Comparison of ENCODE assay signal across 12 cellular contexts in the genomic region with DNA sequence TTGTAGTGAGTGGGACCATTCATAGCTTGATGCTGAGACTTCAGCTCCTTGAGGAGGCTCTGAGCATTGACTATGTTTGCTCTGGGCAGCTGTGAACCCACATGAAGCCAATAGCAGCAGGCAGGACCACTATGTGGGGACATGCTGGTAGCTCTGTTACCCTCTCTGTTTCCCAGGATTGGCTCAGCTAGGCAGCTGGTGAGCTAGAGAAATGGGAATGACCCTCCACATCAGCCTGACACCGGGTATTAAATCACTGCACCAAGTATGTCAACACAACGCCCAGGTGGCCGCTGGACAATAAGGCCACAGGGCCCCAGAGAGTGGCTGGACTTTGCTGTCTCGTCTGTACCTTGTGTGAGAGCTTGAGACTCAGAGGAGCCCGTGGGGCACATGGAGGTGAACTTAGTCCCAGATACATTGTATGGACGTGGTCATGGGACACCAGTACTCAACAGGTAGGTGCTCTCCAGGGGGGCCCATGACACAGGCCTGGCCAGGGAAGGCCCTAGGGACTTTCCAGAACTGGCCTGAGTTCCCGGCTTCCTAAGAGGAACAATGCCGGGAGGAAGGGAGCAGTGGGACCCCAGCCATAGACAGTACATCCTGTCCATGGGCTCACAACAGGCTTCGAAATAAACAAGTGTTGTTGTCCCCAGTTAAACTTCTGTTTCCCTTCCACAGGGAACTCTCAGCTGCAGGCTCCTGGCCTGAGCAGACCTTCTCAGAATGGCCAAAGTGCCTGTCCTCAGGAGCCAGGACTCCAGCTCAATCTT. TPM values are rescaled to one million over a fixed set of nuclear protein-coding genes. Genes with fewer than 3 reads are reported as not detected.
DNase-seq lines count a peak whose midpoint lies in the region; ATAC-seq and TF ChIP-seq lines count a peak whose summit lies in the region.
"Had no signal": no experiment of that assay in that cellular context is flagged by ENCODE, and none has a peak within 500 bp of the region (broad histone marks: within the 10 kb centered on the region; RNA-seq: fewer than 3 reads in every experiment).

No MANE protein-coding gene starts in this region.

- H3K9me3 Mint-ChIP-seq in natural killer cell treated with Interleukin-12 subunit alpha and Interleukin-12 subunit beta and Interleukin-15 and Interleukin-18, amount 100 ng/mL, for 72 hours, result no peaks in the 10 kb centered on the region
- no peaks in the 10 kb centered on the region for H3K9me3 Mint-ChIP-seq in natural killer cell
- no peaks in the 10 kb centered on the region for H3K9me3 Mint-ChIP-seq in nephron progenitor cell
- H3K9me3 Mint-ChIP-seq: activated naive CD8-positive, alpha-beta T cell treated with anti-CD3 and anti-CD28 coated beads, Interleukin-2, amount 50 U/mL, for 24 hours; naive thymus-derived CD8-positive, alpha-beta T cell; stimulated activated naive CD8-positive, alpha-beta T cell treated with anti-CD3 and anti-CD28 coated beads, Interleukin-15, Interleukin-2, amounts not matched to agents 100 ng/mL and 50 ng/mL, for 24 hours had no signal

- TF ChIP-seq CTCF in natural killer cell (IDR thresholded peaks at IDR 0.05) (no peak), prostate gland (IDR thresholded peaks at IDR 0.05) (no peak), nephron progenitor cell (IDR thresholded peaks at IDR 0.05) (no peak), PC-9 (conservative IDR thresholded peaks at IDR 0.05) (no peak)

- H3K9me3 ChIP-seq in prostate gland, result no peaks in the 10 kb centered on the region
- H3K9me3 ChIP-seq in PC-9 (ENCODE audit: insufficient read depth, low read depth), result no peaks in the 10 kb centered on the region

- intact Hi-C loops in natural killer cell (cut with micrococcal nuclease), result no loop called here
- intact Hi-C loops in prostate gland (cut with DNase I), result no loop called here
- intact Hi-C loops in PC-9 (cut with micrococcal nuclease; ENCODE audit: unreplicated experiment), result loop anchor here (5.0 kb wide), 1 partner anchor 118 kb away; no protein-coding TSS in a partner anchor

- no peaks in the 10 kb centered on the region for H3K36me3 Mint-ChIP-seq in natural killer cell treated with Interleukin-12 subunit alpha and Interleukin-12 subunit beta and Interleukin-15 and Interleukin-18, amount 100 ng/mL, for 72 hours
- H3K36me3 Mint-ChIP-seq in natural killer cell (peaks cover 5% of the 10 kb centered on the region), nephron progenitor cell (ENCODE audit: low read depth) (no peaks in the 10 kb centered on the region)

- H4K20me1 ChIP-seq in PC-9 (ENCODE audit: insufficient read depth), result no peaks in the 10 kb centered on the region

- no peaks in the 10 kb centered on the region for H3K36me3 ChIP-seq in prostate gland
- no peaks in the 10 kb centered on the region for H3K36me3 ChIP-seq in PC-9 (ENCODE audit: low read depth)

- no peak overlapping the region for H3K4me2 ChIP-seq in PC-9

- ATAC-seq in natural killer cell treated with Interleukin-12 subunit alpha and Interleukin-12 subunit beta and Interleukin-15 and Interleukin-18, amount 100 ng/mL, for 72 hours, result no peak
- ATAC-seq in natural killer cell, result no peak
- no peak for ATAC-seq in HG03432 (IDR thresholded peaks at IDR 0.05; ENCODE audit: unreplicated experiment)
- ATAC-seq: activated naive CD8-positive, alpha-beta T cell treated with anti-CD3 and anti-CD28 coated beads, Interleukin-2, amount 50 U/mL, for 24 hours; naive thymus-derived CD8-positive, alpha-beta T cell had no signal

- no peak overlapping the region for H3K4me3 Mint-ChIP-seq in natural killer cell treated with Interleukin-12 subunit alpha and Interleukin-12 subunit beta and Interleukin-15 and Interleukin-18, amount 100 ng/mL, for 72 hours
- H3K4me3 Mint-ChIP-seq in natural killer cell (no peak overlapping the region), nephron progenitor cell (no peak overlapping the region)
- H3K4me3 Mint-ChIP-seq: activated naive CD8-positive, alpha-beta T cell treated with anti-CD3 and anti-CD28 coated beads, Interleukin-2, amount 50 U/mL, for 24 hours; naive thymus-derived CD8-positive, alpha-beta T cell; stimulated activated naive CD8-positive, alpha-beta T cell treated with anti-CD3 and anti-CD28 coated beads, Interleukin-15, Interleukin-2, amounts not matched to agents 100 ng/mL and 50 ng/mL, for 24 hours had no signal

- no TSS peak for BruUV-seq in PC-9 (replicated peaks; lab: Mats Ljungman, UMichigan)

- POLR2A ChIA-PET in PC-9 (lab: Charles Lee; ENCODE audit: unreplicated experiment), result no interaction called here

- H3K4me3 ChIP-seq in prostate gland (no peak overlapping the region), PC-9 (no peak overlapping the region)

- H3K27ac Mint-ChIP-seq in natural killer cell treated with Interleukin-12 subunit alpha and Interleukin-12 subunit beta and Interleukin-15 and Interleukin-18, amount 100 ng/mL, for 72 hours, result no peak overlapping the region
- H3K27ac Mint-ChIP-seq in natural killer cell (no peak overlapping the region), nephron progenitor cell (no peak overlapping the region)
- H3K27ac Mint-ChIP-seq: activated naive CD8-positive, alpha-beta T cell treated with anti-CD3 and anti-CD28 coated beads, Interleukin-2, amount 50 U/mL, for 24 hours; stimulated activated naive CD8-positive, alpha-beta T cell treated with anti-CD3 and anti-CD28 coated beads, Interleukin-15, Interleukin-2, amounts not matched to agents 100 ng/mL and 50 ng/mL, for 24 hours had no signal

- H2AFZ ChIP-seq in PC-9, result no peak overlapping the region

- H3K4me1 ChIP-seq in prostate gland (replicated peaks) (peaks cover 26% of the 10 kb centered on the region), PC-9 (replicated peaks; ENCODE audit: insufficient read depth) (peaks cover 51% of the 10 kb centered on the region)

- peak overlapping the region; percentile 86 for H3K27ac ChIP-seq in prostate gland
- no peak overlapping the region for H3K27ac ChIP-seq in PC-9

- H3K27me3 ChIP-seq in prostate gland (replicated peaks; ENCODE audit: insufficient read depth) (no peaks in the 10 kb centered on the region), PC-9 (ENCODE audit: insufficient read depth, low read depth) (no peaks in the 10 kb centered on the region)

- H3K4me1 Mint-ChIP-seq in natural killer cell treated with Interleukin-12 subunit alpha and Interleukin-12 subunit beta and Interleukin-15 and Interleukin-18, amount 100 ng/mL, for 72 hours (ENCODE audit: low read depth in 2 of 2), result peaks cover 0 to 14% of the 10 kb centered on the region in 2 donors
- H3K4me1 Mint-ChIP-seq in natural killer cell, result peaks cover 6 to 7% of the 10 kb centered on the region in 2 donors
- peaks cover 77% of the 10 kb centered on the region for H3K4me1 Mint-ChIP-seq in nephron progenitor cell
- H3K4me1 Mint-ChIP-seq: activated naive CD8-positive, alpha-beta T cell treated with anti-CD3 and anti-CD28 coated beads, Interleukin-2, amount 50 U/mL, for 24 hours had no signal

- TF ChIP-seq POLR2A in prostate gland (IDR thresholded peaks at IDR 0.05), result no peak

- no peaks in the 10 kb centered on the region for H3K79me2 ChIP-seq in PC-9 (ENCODE audit: low read depth)

- DNase-seq in natural killer cell treated with Interleukin-12 subunit alpha and Interleukin-12 subunit beta and Interleukin-15 and Interleukin-18, amount 100 ng/mL, for 72 hours (ENCODE audit: low spot score), result peak; percentile 41
- no peak for DNase-seq in natural killer cell
- peak; percentile 47 for DNase-seq in islet precursor cell
- DNase-seq in prostate gland (ENCODE audit: low spot score), result no peak
- DNase-seq in nephron progenitor cell, result no peak
- DNase-seq in activated T-cell treated with anti-CD3 and anti-CD28 coated beads for 4 hours, result no peak
- DNase-seq in PC-9, result no peak
- DNase-seq: activated naive CD8-positive, alpha-beta T cell treated with anti-CD3 and anti-CD28 coated beads, Interleukin-2, amount 50 U/mL, for 24 hours; T-helper 2 cell had no signal

- no peaks in the 10 kb centered on the region for H3K27me3 Mint-ChIP-seq in natural killer cell treated with Interleukin-12 subunit alpha and Interleukin-12 subunit beta and Interleukin-15 and Interleukin-18, amount 100 ng/mL, for 72 hours
- H3K27me3 Mint-ChIP-seq in natural killer cell (ENCODE audit: low read depth in 2 of 2), result no peaks in the 10 kb centered on the region
- peaks cover under 1% of the 10 kb centered on the region for H3K27me3 Mint-ChIP-seq in nephron progenitor cell (ENCODE audit: low read depth, poor library complexity)
- H3K27me3 Mint-ChIP-seq: activated naive CD8-positive, alpha-beta T cell treated with anti-CD3 and anti-CD28 coated beads, Interleukin-2, amount 50 U/mL, for 24 hours; naive thymus-derived CD8-positive, alpha-beta T cell; stimulated activated naive CD8-positive, alpha-beta T cell treated with anti-CD3 and anti-CD28 coated beads, Interleukin-15, Interleukin-2, amounts not matched to agents 100 ng/mL and 50 ng/mL, for 24 hours had no signal

- WGBS in prostate gland, result 76% methylated on average over 9 of the region's 9 CpGs

- H3K9me2 ChIP-seq in PC-9 (ENCODE audit: insufficient read depth), result no peaks in the 10 kb centered on the region

- CTCF ChIA-PET in PC-9 (lab: Charles Lee), result interaction anchor here (0.7 kb wide), 1 partner anchor 30 kb away, joined by 3 read pairs; no protein-coding TSS in a partner anchor

- peaks cover 17% of the 10 kb centered on the region for H3F3A ChIP-seq in PC-9 (ENCODE audit: insufficient read depth, low read depth)

RNA-seq across cellular contexts. Expression of gene HS1BP3, which starts 35.2 kb away (rescaled TPM):
- 1 to 10 TPM; 5.8 to 9.3 TPM for total RNA-seq in natural killer cell treated with Interleukin-12 subunit alpha and Interleukin-12 subunit beta and Interleukin-15 and Interleukin-18, amount 100 ng/mL, for 72 hours
- total RNA-seq in natural killer cell, result 10 to 100 TPM; 17.4 to 25.7 (median 22.8) TPM
- total RNA-seq in prostate gland, result 10 to 100 TPM; 29.9 to 39.4 TPM
- 16.2 and 18.0 TPM in 2 replicates for total RNA-seq in PC-9 (2021)

RNA-seq across cellular contexts. Expression of gene GDF7, which starts 51.3 kb away (rescaled TPM):
- under 1 TPM in 1 of 2 donors, not detected in 1; 0.02 TPM for total RNA-seq in natural killer cell treated with Interleukin-12 subunit alpha and Interleukin-12 subunit beta and Interleukin-15 and Interleukin-18, amount 100 ng/mL, for 72 hours
- total RNA-seq in natural killer cell (under 1 TPM; 0.02 to 0.10 (median 0.05) TPM), prostate gland (1 to 10 TPM; 3.3 to 7.0 TPM), PC-9 (2021) (0.04 TPM in 1 of 2 replicates, not detected in the other)
- total RNA-seq: naive thymus-derived CD8-positive, alpha-beta T cell had no signal

Comparison
In these comparisons a context has a peak if more than half of its experiments do, and no peak if none do; other contexts are left out.
1. DNase-seq: peak in natural killer cell treated with Interleukin-12 subunit alpha and Interleukin-12 subunit beta and Interleukin-15 and Interleukin-18, amount 100 ng/mL, for 72 hours (single experiment) and islet precursor cell (single experiment); none in natural killer cell (single experiment), prostate gland (single experiment), nephron progenitor cell (single experiment), activated T-cell treated with anti-CD3 and anti-CD28 coated beads for 4 hours (single experiment) and PC-9 (0 of 2).